ENCODE assay signal across 10 cellular contexts in genomic region chr11:68128682-68129327, GRCh38. TPM values are rescaled to one million over a fixed set of nuclear protein-coding genes. Genes with fewer than 3 reads are reported as not detected.
A peak's percentile ranks its signal among the peaks of the same experiment; 100 is the strongest.
DNase-seq lines count a peak whose midpoint lies in the region; ATAC-seq and TF ChIP-seq lines count a peak whose summit lies in the region.
"Had no signal": no experiment of that assay in that cellular context is flagged by ENCODE, and none has a peak within 500 bp of the region (broad histone marks: within the 10 kb centered on the region; RNA-seq: fewer than 3 reads in every experiment).

No MANE protein-coding gene starts in this region.

- ATAC-seq in left lung, result peak; percentile 65

- peak overlapping the region; percentile 21 for H3K4me3 ChIP-seq in HFF-Myc (replicated peaks; ENCODE audit: low read depth, low read length)
- H3K4me3 ChIP-seq in cardiac fibroblast (replicated peaks in 1 of 2; ENCODE audit: low read depth in 2 of 2, low read length in 2 of 2), result peak overlapping the region; percentile 31 to 36
- peak overlapping the region; percentile 33 to 42 for H3K4me3 ChIP-seq in left lung
- H3K4me3 ChIP-seq in stomach, result peak overlapping the region; percentile 42 to 56 (median 55)

- no peaks in the 10 kb centered on the region for H3K36me3 ChIP-seq in left lung
- no peaks in the 10 kb centered on the region for H3K36me3 ChIP-seq in stomach

- DNase-seq in HFF-Myc (ENCODE audit: extremely low read depth, low read depth), result no peak
- DNase-seq in cardiac fibroblast (ENCODE audit: low read depth in 2 of 2), result peak; percentile 32 to 91
- DNase-seq in left lung, result peak in 1 of 2 donors; percentile 65
- DNase-seq in stomach, result peak; percentile 96
- DNase-seq in COLO668 (lab: John Stamatoyannopoulos, UW; ENCODE audit: unreplicated experiment), result no peak
- no peak for DNase-seq in RKO (ENCODE audit: low spot score)
- DNase-seq in SIG-M5 treated with dmso at 0.1 percent for 504 hours (lab: John Stamatoyannopoulos, UW; ENCODE audit: unreplicated experiment), result no peak
- DNase-seq in NCI-H1105 treated with DMSO at 0.1 percent for 48 hours (lab: John Stamatoyannopoulos, UW), result no peak
- DNase-seq: activated CD4-positive, alpha-beta T cell treated with anti-CD3 and anti-CD28 coated beads, Interleukin-2, amount 10 ng/mL, durations not matched to agents 24 days and 14 days; Kasumi-1 had no signal

- no peak for TF ChIP-seq POLR2A in stomach (IDR thresholded peaks at IDR 0.05)

- 15 to 35% (median 16%) methylated on average over 14 to 15 of the region's 15 CpGs for WGBS in stomach, 5 donors

- H3K4me1 ChIP-seq in left lung (peaks cover 9 to 33% of the 10 kb centered on the region in 2 donors), stomach (peaks cover 24 to 42% (median 28%) of the 10 kb centered on the region in 4 donors)

- TF ChIP-seq EP300 in stomach (IDR thresholded peaks at IDR 0.05), result no peak

- H3K27ac ChIP-seq in left lung (peak overlapping the region; percentile 41 to 54), stomach (peak overlapping the region; percentile 85 to 99 (median 88))

- peaks cover 0 to 8% of the 10 kb centered on the region in 2 donors for H3K9me3 ChIP-seq in left lung
- peaks cover 0 to 3% (median 0%) of the 10 kb centered on the region in 4 donors for H3K9me3 ChIP-seq in stomach

- TF ChIP-seq CTCF in HFF-Myc (IDR thresholded peaks at IDR 0.05; ENCODE audit: low read depth, low read length, missing control alignments), result no peak
- TF ChIP-seq CTCF in cardiac fibroblast (IDR thresholded peaks at IDR 0.05; ENCODE audit: low read depth, low read length), result no peak
- no peak for TF ChIP-seq CTCF in left lung (IDR thresholded peaks at IDR 0.05)
- TF ChIP-seq CTCF in stomach (IDR thresholded peaks at IDR 0.05), result no peak

- H3K27me3 ChIP-seq in left lung (peaks cover 0 to 9% of the 10 kb centered on the region in 2 donors), stomach (no peaks in the 10 kb centered on the region)

- intact Hi-C loops in left lung (cut with DNase I) (no loop called here), stomach (cut with DNase I; ENCODE audit: low total_unique reads) (no loop called here)

RNA-seq across cellular contexts. Expression of gene CHKA, which starts 7.6 kb away (rescaled TPM):
- total RNA-seq in left lung (10 to 100 TPM; 36.8 to 41.7 TPM), stomach (100 to 1,000 TPM in 4 of 5 donors, 10 to 100 TPM in 1; 85.9 to 227 (median 147) TPM)
- polyA plus RNA-seq in stomach, result 10 to 100 TPM; 20.9 to 47.2 (median 36.7) TPM

Comparison
In these comparisons a context has a peak if more than half of its experiments do, and no peak if none do; other contexts are left out.
1. DNase-seq: peak in cardiac fibroblast (2 of 2) and stomach (single experiment); none in HFF-Myc (single experiment), COLO668 (single experiment), RKO (single experiment), SIG-M5 treated with dmso at 0.1 percent for 504 hours (single experiment) and NCI-H1105 treated with DMSO at 0.1 percent for 48 hours (single experiment).
2. Peak in every context shown above with its lines, with median percentiles within 50 percentile points of each other: H3K4me3 ChIP-seq.